Comparison of ENCODE assay signal across 9 cellular contexts in the genomic region with DNA sequence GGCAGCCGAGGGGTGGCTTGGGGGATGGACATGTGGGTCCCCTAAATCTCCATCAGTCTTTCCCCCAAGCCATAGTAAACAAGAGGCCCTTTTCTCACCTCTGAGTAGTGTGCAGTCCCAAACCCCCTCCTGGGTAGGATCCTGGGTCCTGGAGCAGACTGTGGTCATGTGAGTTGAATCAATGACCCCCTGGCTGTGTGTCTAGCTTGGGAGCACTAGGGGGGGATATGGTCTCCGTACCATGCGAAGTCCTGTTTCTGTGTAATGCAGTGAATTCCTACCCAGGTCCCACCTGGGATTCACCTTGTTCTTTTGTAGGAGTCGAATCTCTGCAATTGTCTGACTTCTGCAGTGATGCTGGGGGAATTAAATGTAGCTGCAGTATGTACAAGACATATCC.
"Had no signal": no experiment of that assay in that cellular context is flagged by ENCODE, and none has a peak within 500 bp of the region (broad histone marks: within the 10 kb centered on the region; RNA-seq: fewer than 3 reads in every experiment).

No MANE protein-coding gene starts in this region.

- H3K36me3 ChIP-seq: HAP-1 had no signal

- DNase-seq: GOT3, HFFc6, IMR-90, KG1 had no signal

- H3K9me3 ChIP-seq: HAP-1 had no signal

- ATAC-seq: HCT116, K562 had no signal

- H3K4me1 ChIP-seq: HAP-1 had no signal

- H3K27ac ChIP-seq: HL-60 had no signal

- FAIRE-seq: H54, K562 had no signal

- H3K4me3 ChIP-seq: HAP-1, K562 had no signal
